1 cellular context compared by ENCODE assay signal in genomic region chr19:47891923-47892666, GRCh38.
TF ChIP-seq lines count a peak whose summit lies in the region.

No MANE protein-coding gene starts in this region.

TF ChIP-seq in K562, 482 proteins besides CTCF, POLR2A, EP300 and RAD21 (continued from another document and continues in another):
- TF ChIP-seq RERE (CRISPR knock-in tag; IDR thresholded peaks at IDR 0.05; ENCODE audit: borderline replicate concordance) (peak; percentile 7; the same call in 1 of the 2 replicates), CEBPB (tag; IDR thresholded peaks at IDR 0.05) (no peak), TCF7L2 (IDR thresholded peaks at IDR 0.05; ENCODE audit: low read depth, low read length) (peak; percentile 60; the same call in 1 of the 2 replicates), ZNF518B (CRISPR knock-in tag; IDR thresholded peaks at IDR 0.05) (no peak), CTCFL (IDR thresholded peaks at IDR 0.05; ENCODE audit: borderline replicate concordance, insufficient read depth, low read depth, low read length, poor library complexity, severe bottlenecking) (no peak), E2F8 (IDR thresholded peaks at IDR 0.05; ENCODE audit: low read depth, partially characterized antibody) (peak; percentile 60), ZNF41 (CRISPR knock-in tag; conservative IDR thresholded peaks at IDR 0.05) (no peak), ZNF24 (IDR thresholded peaks at IDR 0.05) (peak; percentile 73), ZNF395 (CRISPR knock-in tag; IDR thresholded peaks at IDR 0.05) (peak; percentile 99), MCM2 (IDR thresholded peaks at IDR 0.05; ENCODE audit: low read depth) (no peak), KDM4B (IDR thresholded peaks at IDR 0.05; ENCODE audit: borderline replicate concordance in 2 of 2, low read depth in 1 of 2) (no peak), ZNF449 (CRISPR knock-in tag; IDR thresholded peaks at IDR 0.05) (peak; percentile 86; the same call in 1 of the 2 replicates), ZNF561 (CRISPR knock-in tag; conservative IDR thresholded peaks at IDR 0.05) (no peak), ZNF778 (CRISPR knock-in tag; IDR thresholded peaks at IDR 0.05) (no peak), U2AF2 (optimal IDR thresholded peaks at IDR 0.05; ENCODE audit: low read depth, low read length) (no peak), SMC3 (conservative IDR thresholded peaks at IDR 0.05; ENCODE audit: insufficient read depth, low read depth, low read length) (no peak), ARID1B (IDR thresholded peaks at IDR 0.05) (peak; percentile 100), PPARD (CRISPR knock-in tag; IDR thresholded peaks at IDR 0.05) (no peak), ZNF444 (CRISPR knock-in tag; IDR thresholded peaks at IDR 0.05) (no peak), MTA3 (IDR thresholded peaks at IDR 0.05; ENCODE audit: borderline replicate concordance) (peak; percentile 94), FOXK1 (CRISPR knock-in tag; IDR thresholded peaks at IDR 0.05; ENCODE audit: borderline replicate concordance) (no peak), HDAC1 (IDR thresholded peaks at IDR 0.05) (peak in 1 of 2 experiments; percentile 88; a peak in 2 of 4 replicates), SP1 (CRISPR knock-in tag; IDR thresholded peaks at IDR 0.05) (peak; percentile 63; the same call in 1 of the 2 replicates), RFX1 (IDR thresholded peaks at IDR 0.05) (no peak), SAFB2 (IDR thresholded peaks at IDR 0.05; ENCODE audit: borderline replicate concordance, low read depth, low read length, severe bottlenecking) (no peak), DPF2 (IDR thresholded peaks at IDR 0.05) (peak; percentile 99), STAT5A (IDR thresholded peaks at IDR 0.05; ENCODE audit: borderline replicate concordance, low read length) (peak; percentile 96)
- TF ChIP-seq, protein P1, sequence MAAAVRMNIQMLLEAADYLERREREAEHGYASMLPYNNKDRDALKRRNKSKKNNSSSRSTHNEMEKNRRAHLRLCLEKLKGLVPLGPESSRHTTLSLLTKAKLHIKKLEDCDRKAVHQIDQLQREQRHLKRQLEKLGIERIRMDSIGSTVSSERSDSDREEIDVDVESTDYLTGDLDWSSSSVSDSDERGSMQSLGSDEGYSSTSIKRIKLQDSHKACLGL (CRISPR knock-in tag; IDR thresholded peaks at IDR 0.05; ENCODE audit: borderline replicate concordance, poor library complexity, severe bottlenecking) = no peak
- TF ChIP-seq, protein P2, sequence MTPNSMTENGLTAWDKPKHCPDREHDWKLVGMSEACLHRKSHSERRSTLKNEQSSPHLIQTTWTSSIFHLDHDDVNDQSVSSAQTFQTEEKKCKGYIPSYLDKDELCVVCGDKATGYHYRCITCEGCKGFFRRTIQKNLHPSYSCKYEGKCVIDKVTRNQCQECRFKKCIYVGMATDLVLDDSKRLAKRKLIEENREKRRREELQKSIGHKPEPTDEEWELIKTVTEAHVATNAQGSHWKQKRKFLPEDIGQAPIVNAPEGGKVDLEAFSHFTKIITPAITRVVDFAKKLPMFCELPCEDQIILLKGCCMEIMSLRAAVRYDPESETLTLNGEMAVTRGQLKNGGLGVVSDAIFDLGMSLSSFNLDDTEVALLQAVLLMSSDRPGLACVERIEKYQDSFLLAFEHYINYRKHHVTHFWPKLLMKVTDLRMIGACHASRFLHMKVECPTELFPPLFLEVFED (CRISPR knock-in tag; conservative IDR thresholded peaks at IDR 0.05) = no peak
- TF ChIP-seq, protein P3, sequence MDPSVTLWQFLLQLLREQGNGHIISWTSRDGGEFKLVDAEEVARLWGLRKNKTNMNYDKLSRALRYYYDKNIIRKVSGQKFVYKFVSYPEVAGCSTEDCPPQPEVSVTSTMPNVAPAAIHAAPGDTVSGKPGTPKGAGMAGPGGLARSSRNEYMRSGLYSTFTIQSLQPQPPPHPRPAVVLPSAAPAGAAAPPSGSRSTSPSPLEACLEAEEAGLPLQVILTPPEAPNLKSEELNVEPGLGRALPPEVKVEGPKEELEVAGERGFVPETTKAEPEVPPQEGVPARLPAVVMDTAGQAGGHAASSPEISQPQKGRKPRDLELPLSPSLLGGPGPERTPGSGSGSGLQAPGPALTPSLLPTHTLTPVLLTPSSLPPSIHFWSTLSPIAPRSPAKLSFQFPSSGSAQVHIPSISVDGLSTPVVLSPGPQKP (CRISPR knock-in tag; IDR thresholded peaks at IDR 0.05) = no peak
- TF ChIP-seq, protein P4, sequence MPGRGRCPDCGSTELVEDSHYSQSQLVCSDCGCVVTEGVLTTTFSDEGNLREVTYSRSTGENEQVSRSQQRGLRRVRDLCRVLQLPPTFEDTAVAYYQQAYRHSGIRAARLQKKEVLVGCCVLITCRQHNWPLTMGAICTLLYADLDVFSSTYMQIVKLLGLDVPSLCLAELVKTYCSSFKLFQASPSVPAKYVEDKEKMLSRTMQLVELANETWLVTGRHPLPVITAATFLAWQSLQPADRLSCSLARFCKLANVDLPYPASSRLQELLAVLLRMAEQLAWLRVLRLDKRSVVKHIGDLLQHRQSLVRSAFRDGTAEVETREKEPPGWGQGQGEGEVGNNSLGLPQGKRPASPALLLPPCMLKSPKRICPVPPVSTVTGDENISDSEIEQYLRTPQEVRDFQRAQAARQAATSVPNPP (IDR thresholded peaks at IDR 0.05; ENCODE audit: borderline replicate concordance, insufficient read depth, insufficient read length) = no peak
- TF ChIP-seq, protein P5, sequence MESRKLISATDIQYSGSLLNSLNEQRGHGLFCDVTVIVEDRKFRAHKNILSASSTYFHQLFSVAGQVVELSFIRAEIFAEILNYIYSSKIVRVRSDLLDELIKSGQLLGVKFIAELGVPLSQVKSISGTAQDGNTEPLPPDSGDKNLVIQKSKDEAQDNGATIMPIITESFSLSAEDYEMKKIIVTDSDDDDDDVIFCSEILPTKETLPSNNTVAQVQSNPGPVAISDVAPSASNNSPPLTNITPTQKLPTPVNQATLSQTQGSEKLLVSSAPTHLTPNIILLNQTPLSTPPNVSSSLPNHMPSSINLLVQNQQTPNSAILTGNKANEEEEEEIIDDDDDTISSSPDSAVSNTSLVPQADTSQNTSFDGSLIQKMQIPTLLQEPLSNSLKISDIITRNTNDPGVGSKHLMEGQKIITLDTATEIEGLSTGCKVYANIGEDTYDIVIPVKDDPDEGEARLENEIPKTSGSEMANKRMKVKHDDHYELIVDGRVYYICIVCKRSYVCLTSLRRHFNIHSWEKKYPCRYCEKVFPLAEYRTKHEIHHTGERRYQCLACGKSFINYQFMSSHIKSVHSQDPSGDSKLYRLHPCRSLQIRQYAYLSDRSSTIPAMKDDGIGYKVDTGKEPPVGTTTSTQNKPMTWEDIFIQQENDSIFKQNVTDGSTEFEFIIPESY (CRISPR knock-in tag; IDR thresholded peaks at IDR 0.05) = no peak; the same call in 1 of the 2 replicates
